In the genomic region with DNA sequence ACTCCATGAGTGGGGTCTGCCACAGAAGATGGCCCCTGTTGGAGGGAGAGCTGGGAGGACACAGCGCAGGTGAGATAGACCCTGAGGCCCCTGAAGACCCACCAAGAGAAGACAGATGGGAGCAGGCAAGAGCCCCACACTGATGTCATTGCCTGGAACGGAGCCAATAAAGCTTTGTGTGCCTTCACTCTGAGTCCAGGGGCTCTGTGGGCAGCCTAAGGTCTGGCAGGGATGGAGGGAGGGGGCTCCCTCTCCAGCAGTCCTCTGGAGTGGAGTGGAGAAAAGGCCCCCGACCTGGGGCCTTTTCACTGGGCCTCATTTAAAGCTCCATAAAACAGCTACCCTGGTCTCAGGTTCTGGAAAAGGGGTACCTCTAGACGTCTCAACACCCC, we compare ENCODE assay signal across 21 cellular contexts. TPM values are rescaled to one million over a fixed set of nuclear protein-coding genes. Genes with fewer than 3 reads are reported as not detected.
DNase-seq lines count a peak whose midpoint lies in the region; ATAC-seq and TF ChIP-seq lines count a peak whose summit lies in the region.
"Had no signal": no experiment of that assay in that cellular context is flagged by ENCODE, and none has a peak within 500 bp of the region (broad histone marks: within the 10 kb centered on the region; RNA-seq: fewer than 3 reads in every experiment).

No MANE protein-coding gene starts in this region.

- no peak overlapping the region for H2AFZ ChIP-seq in SK-N-SH (ENCODE audit: low read depth)

- TF ChIP-seq RAD21 in SK-N-SH (IDR thresholded peaks at IDR 0.05; ENCODE audit: low read length) = no peak

- H4K20me1 ChIP-seq in SK-N-SH (ENCODE audit: insufficient read depth) = no peaks in the 10 kb centered on the region

- H3K9me3 Mint-ChIP-seq in effector memory CD8-positive, alpha-beta T cell = no peaks in the 10 kb centered on the region
- H3K9me3 Mint-ChIP-seq: T-helper 2 cell treated with Interferon-gamma antibody and Interleukin-4, amounts not matched to agents 5 μg/mL and 100 μg/mL, for 36 hours had no signal

- POLR2A ChIA-PET in SK-N-SH (lab: Yijun Ruan, JAX) = no interaction called here

- DNase-seq in SK-N-SH (peak; percentile 12), H7 (peak; percentile 15), head of caudate nucleus (no peak), kidney glomerular epithelial cell (lab: John Stamatoyannopoulos, UW) (no peak), HK-2 (ENCODE audit: unreplicated experiment) (no peak)
- DNase-seq in effector memory CD8-positive, alpha-beta T cell = no peak
- DNase-seq: ACHN, AML-193, Calu3, GDM1, HCEC 1CT, KG1, NCI-H1092, NCI-H146, NCI-H2081 had no signal

- H3K9me2 ChIP-seq in SK-N-SH = no peaks in the 10 kb centered on the region

- no peak overlapping the region for H3K4me2 ChIP-seq in SK-N-SH

- no peaks in the 10 kb centered on the region for H3K36me3 Mint-ChIP-seq in effector memory CD8-positive, alpha-beta T cell (ENCODE audit: insufficient read depth)
- H3K36me3 Mint-ChIP-seq: CD4-positive, CD25-positive, alpha-beta regulatory T cell had no signal

- H3F3A ChIP-seq in SK-N-SH (replicated peaks; ENCODE audit: insufficient read depth) = peaks cover 20% of the 10 kb centered on the region

- peaks cover 7 to 17% of the 10 kb centered on the region in 2 donors for H3K4me1 Mint-ChIP-seq in effector memory CD8-positive, alpha-beta T cell (ENCODE audit: low read depth in 2 of 2)

- H3K9me3 ChIP-seq in SK-N-SH = no peaks in the 10 kb centered on the region
- no peaks in the 10 kb centered on the region for H3K9me3 ChIP-seq in KOPT-K1 (ENCODE audit: insufficient read depth, low read length, poor library complexity, severe bottlenecking)

- H3K9ac ChIP-seq in SK-N-SH = no peak overlapping the region

- peaks cover 0 to 10% of the 10 kb centered on the region in 2 experiments; a peak in 3 of 4 replicates for H3K4me1 ChIP-seq in SK-N-SH (ENCODE audit: control insufficient read depth in 1 of 2, insufficient read depth in 2 of 2, low read depth in 1 of 2, low read length in 1 of 2)

- ATAC-seq in SK-N-SH treated with all-trans-retinoic acid at 6 μM for 48 hours = no peak
- no peak for ATAC-seq in effector memory CD8-positive, alpha-beta T cell (replicated peaks)
- ATAC-seq: Panc1 had no signal

- TF ChIP-seq CTCF in SK-N-SH (IDR thresholded peaks at IDR 0.05) = no peak

- no peaks in the 10 kb centered on the region for H3K79me2 ChIP-seq in SK-N-SH (ENCODE audit: insufficient read depth)

- no peak overlapping the region for H3K27ac ChIP-seq in SK-N-SH (ENCODE audit: low read depth in 2 of 2, low read length in 1 of 2)
- peak overlapping the region; percentile 34 for H3K27ac ChIP-seq in KOPT-K1 (ENCODE audit: low read depth, low read length, poor library complexity, severe bottlenecking)

- 70% methylated on average over 3 of the region's 4 CpGs for WGBS in SK-N-SH (ENCODE audit: low lambda C conversion rate)

- intact Hi-C loops in head of caudate nucleus (cut with DNase I) = no loop called here

- CTCF ChIA-PET in SK-N-SH (lab: Yijun Ruan, JAX) = interaction anchor here (1.2 to 1.9 kb wide), 5 partner anchors 9 to 37 kb away, joined by 3 to 5 read pairs (median 4); no protein-coding TSS in a partner anchor

- H3K4me3 ChIP-seq in SK-N-SH (ENCODE audit: low read depth in 2 of 2, low read length in 1 of 2) = no peak overlapping the region
- no peak overlapping the region for H3K4me3 ChIP-seq in H7 (ENCODE audit: insufficient read depth, low read depth, low read length)
- H3K4me3 ChIP-seq: GM12878 had no signal

- no peak for TF ChIP-seq EP300 in SK-N-SH (IDR thresholded peaks at IDR 0.05; ENCODE audit: borderline replicate concordance in 1 of 2, low read depth in 1 of 2, low read length in 1 of 2)

- no peaks in the 10 kb centered on the region for H3K36me3 ChIP-seq in SK-N-SH (replicated peaks in 1 of 2; ENCODE audit: control insufficient read depth in 1 of 2, insufficient read depth in 2 of 2, low read length in 1 of 2)
- H3K36me3 ChIP-seq in H7 (replicated peaks; ENCODE audit: control insufficient read depth, insufficient read depth, low read length) = no peaks in the 10 kb centered on the region
- H3K36me3 ChIP-seq in KOPT-K1 (ENCODE audit: insufficient read depth, low read length) = no peaks in the 10 kb centered on the region

- H3K27me3 ChIP-seq in SK-N-SH (ENCODE audit: insufficient read depth) (no peaks in the 10 kb centered on the region), H7 (ENCODE audit: control insufficient read depth, insufficient read depth, low read length) (no peaks in the 10 kb centered on the region)

- H3K27ac Mint-ChIP-seq in effector memory CD8-positive, alpha-beta T cell = peak overlapping the region; percentile 71
- H3K27ac Mint-ChIP-seq: CD4-positive, CD25-positive, alpha-beta regulatory T cell; T-helper 2 cell treated with Interferon-gamma antibody and Interleukin-4, amounts not matched to agents 5 μg/mL and 100 μg/mL, for 36 hours had no signal

- H3K4me3 Mint-ChIP-seq in effector memory CD8-positive, alpha-beta T cell = peak overlapping the region; percentile 23 to 52
- H3K4me3 Mint-ChIP-seq: CD4-positive, CD25-positive, alpha-beta regulatory T cell; T-helper 2 cell treated with Interferon-gamma antibody and Interleukin-4, amounts not matched to agents 5 μg/mL and 100 μg/mL, for 36 hours had no signal

- H3K27me3 Mint-ChIP-seq in effector memory CD8-positive, alpha-beta T cell = no peaks in the 10 kb centered on the region
- H3K27me3 Mint-ChIP-seq: CD4-positive, CD25-positive, alpha-beta regulatory T cell had no signal

TF ChIP-seq in SK-N-SH, 30 proteins besides CTCF, POLR2A, EP300 and RAD21 (continues in another document):
- TF ChIP-seq NFIC (IDR thresholded peaks at IDR 0.05; ENCODE audit: borderline replicate concordance) (no peak), SMC3 (IDR thresholded peaks at IDR 0.05; ENCODE audit: low read depth, low read length) (no peak), TEAD4 (IDR thresholded peaks at IDR 0.05; ENCODE audit: borderline replicate concordance, insufficient read depth) (no peak), IRF3 (IDR thresholded peaks at IDR 0.05; ENCODE audit: low read depth, low read length) (no peak)

TF ChIP-seq in SK-N-SH treated with all-trans-retinoic acid at 6 μM for 48 hours, 23 proteins besides CTCF, POLR2A, EP300 and RAD21:
- TF ChIP-seq ZFP3 (CRISPR knock-in tag; IDR thresholded peaks at IDR 0.05) (no peak), ZFP30 (CRISPR knock-in tag; IDR thresholded peaks at IDR 0.05) (no peak), ZC3H10 (CRISPR knock-in tag; IDR thresholded peaks at IDR 0.05) (no peak), GLIS3 (CRISPR knock-in tag; IDR thresholded peaks at IDR 0.05) (no peak), OSR1 (CRISPR knock-in tag; IDR thresholded peaks at IDR 0.05) (no peak), ESRRG (CRISPR knock-in tag; IDR thresholded peaks at IDR 0.05) (no peak), ZNF565 (CRISPR knock-in tag; conservative IDR thresholded peaks at IDR 0.05; ENCODE audit: low read depth) (no peak), SNAI2 (CRISPR knock-in tag; IDR thresholded peaks at IDR 0.05) (no peak), BACH2 (CRISPR knock-in tag; IDR thresholded peaks at IDR 0.05; ENCODE audit: borderline replicate concordance) (no peak), TOX (CRISPR knock-in tag; IDR thresholded peaks at IDR 0.05; ENCODE audit: borderline replicate concordance) (no peak), CSRNP3 (CRISPR knock-in tag; IDR thresholded peaks at IDR 0.05) (no peak), PPARA (CRISPR knock-in tag; IDR thresholded peaks at IDR 0.05; ENCODE audit: borderline replicate concordance) (no peak)

RNA-seq across cellular contexts. Expression of gene C10orf62, which starts 1.2 kb away (rescaled TPM):
- polyA plus RNA-seq in SK-N-SH (2012; rRNA removed) = 0.07 and 0.19 TPM in 2 replicates
- 0.05 TPM in 1 of 2 replicates, not detected in the other for polyA plus RNA-seq in SK-N-SH (2012; cell fraction: cytosol; rRNA removed)
- polyA plus RNA-seq in SK-N-SH (2012; cell fraction: nucleus; rRNA removed) = 0.56 and 0.96 TPM in 2 replicates
- not detected in 2 replicates for total RNA-seq in H7 (2014; rRNA removed; shearing (Covaris generic))
- total RNA-seq: CD4-positive, CD25-positive, alpha-beta regulatory T cell; GM12878 had no signal
- polyA plus RNA-seq: CD4-positive, CD25-positive, alpha-beta regulatory T cell; GM12878 had no signal

RNA-seq across cellular contexts. Expression of gene HOGA1, which starts 6.6 kb away (rescaled TPM):
- 2.9 and 4.8 TPM in 2 replicates for polyA plus RNA-seq in SK-N-SH (2012; rRNA removed)
- 1.9 and 3.0 TPM in 2 replicates for polyA plus RNA-seq in SK-N-SH (2012; cell fraction: cytosol; rRNA removed)
- 5.9 and 9.4 TPM in 2 replicates for polyA plus RNA-seq in SK-N-SH (2012; cell fraction: nucleus; rRNA removed)
- total RNA-seq in H7 (2014; rRNA removed; shearing (Covaris generic)) = 0.37 TPM in 1 of 2 replicates, not detected in the other
- total RNA-seq: CD4-positive, CD25-positive, alpha-beta regulatory T cell; GM12878 had no signal
- polyA plus RNA-seq: CD4-positive, CD25-positive, alpha-beta regulatory T cell had no signal

RNA-seq across cellular contexts. Expression of gene ANKRD2, which starts 18.2 kb away (rescaled TPM):
- polyA plus RNA-seq in SK-N-SH (2012; rRNA removed) = 0.72 and 0.99 TPM in 2 replicates
- polyA plus RNA-seq in SK-N-SH (2012; cell fraction: cytosol; rRNA removed) = 0.75 and 0.82 TPM in 2 replicates
- polyA plus RNA-seq in SK-N-SH (2012; cell fraction: nucleus; rRNA removed) = 1.6 and 2.2 TPM in 2 replicates
- total RNA-seq in H7 (2014; rRNA removed; shearing (Covaris generic)) = not detected in 2 replicates
- total RNA-seq: CD4-positive, CD25-positive, alpha-beta regulatory T cell had no signal
- polyA plus RNA-seq: CD4-positive, CD25-positive, alpha-beta regulatory T cell had no signal

RNA-seq across cellular contexts. Expression of gene MORN4, which starts 42.6 kb away (rescaled TPM):
- polyA plus RNA-seq in SK-N-SH (2012; rRNA removed) = 31.4 and 31.7 TPM in 2 replicates
- 32.9 and 36.8 TPM in 2 replicates for polyA plus RNA-seq in SK-N-SH (2012; cell fraction: cytosol; rRNA removed)
- 14.5 and 19.6 TPM in 2 replicates for polyA plus RNA-seq in SK-N-SH (2012; cell fraction: nucleus; rRNA removed)
- total RNA-seq in H7 (2014; rRNA removed; shearing (Covaris generic)) = 12.0 and 13.7 TPM in 2 replicates

RNA-seq across cellular contexts. Expression of gene PI4K2A, which starts 49.7 kb away (rescaled TPM):
- polyA plus RNA-seq in SK-N-SH (2012; rRNA removed) = 23.8 and 31.4 TPM in 2 replicates
- 18.2 and 23.3 TPM in 2 replicates for polyA plus RNA-seq in SK-N-SH (2012; cell fraction: cytosol; rRNA removed)
- 22.7 and 27.9 TPM in 2 replicates for polyA plus RNA-seq in SK-N-SH (2012; cell fraction: nucleus; rRNA removed)
- 19.6 and 26.2 TPM in 2 replicates for total RNA-seq in H7 (2014; rRNA removed; shearing (Covaris generic))

Comparison
In these comparisons a context has a peak if more than half of its experiments do, and no peak if none do; other contexts are left out.
1. DNase-seq: peak in SK-N-SH (single experiment) and H7 (single experiment); none in effector memory CD8-positive, alpha-beta T cell (0 of 3), head of caudate nucleus (0 of 42), kidney glomerular epithelial cell (single experiment) and HK-2 (single experiment).